Comparison of ENCODE assay signal across 10 cellular contexts in genomic region chr3:43223670-43224364, GRCh38.
A peak's percentile ranks its signal among the peaks of the same experiment; 100 is the strongest.
DNase-seq lines count a peak whose midpoint lies in the region; ATAC-seq and TF ChIP-seq lines count a peak whose summit lies in the region.
"Had no signal": no experiment of that assay in that cellular context is flagged by ENCODE, and none has a peak within 500 bp of the region (broad histone marks: within the 10 kb centered on the region; RNA-seq: fewer than 3 reads in every experiment).

No MANE protein-coding gene starts in this region.

- 36 to 39% methylated on average over 3 of the region's 3 CpGs for WGBS in body of pancreas, 2 donors

- peaks cover 11 to 20% of the 10 kb centered on the region in 2 experiments for H3K9me3 ChIP-seq in CD4-positive, CD25-positive, alpha-beta regulatory T cell (ENCODE audit: control insufficient read depth in 2 of 2, low read length in 2 of 2)
- H3K9me3 ChIP-seq in body of pancreas = peaks cover 0 to 8% (median 0%) of the 10 kb centered on the region in 3 donors
- peaks cover 15% of the 10 kb centered on the region for H3K9me3 ChIP-seq in lower lobe of right lung

- intact Hi-C loops in body of pancreas (cut with DNase I) = no loop called here
- intact Hi-C loops in lower lobe of right lung (cut with DNase I) = no loop called here

- H3K4me1 ChIP-seq in CD4-positive, CD25-positive, alpha-beta regulatory T cell (ENCODE audit: control insufficient read depth, insufficient read depth, low read length, poor library complexity, severe bottlenecking) = peaks cover 7% of the 10 kb centered on the region
- peaks cover 4% of the 10 kb centered on the region for H3K4me1 ChIP-seq in body of pancreas
- H3K4me1 ChIP-seq in lower lobe of right lung = no peaks in the 10 kb centered on the region

- TF ChIP-seq POLR2A in body of pancreas (IDR thresholded peaks at IDR 0.05) = no peak

- no peaks in the 10 kb centered on the region for H3K27me3 ChIP-seq in CD4-positive, CD25-positive, alpha-beta regulatory T cell (ENCODE audit: control insufficient read depth, insufficient read depth, low read length)
- H3K27me3 ChIP-seq in body of pancreas = no peaks in the 10 kb centered on the region
- H3K27me3 ChIP-seq in lower lobe of right lung (ENCODE audit: low read depth) = no peaks in the 10 kb centered on the region

- H3K36me3 ChIP-seq in CD4-positive, CD25-positive, alpha-beta regulatory T cell (ENCODE audit: control insufficient read depth, insufficient read depth, low read length) = no peaks in the 10 kb centered on the region
- H3K36me3 ChIP-seq in body of pancreas (replicated peaks in 1 of 2; ENCODE audit: insufficient read depth in 1 of 2, low read depth in 2 of 2) (no peaks in the 10 kb centered on the region), lower lobe of right lung (no peaks in the 10 kb centered on the region)

- H3K27ac ChIP-seq in CD4-positive, CD25-positive, alpha-beta regulatory T cell (ENCODE audit: insufficient read depth, low read length, poor library complexity, severe bottlenecking) = no peak overlapping the region
- no peak overlapping the region for H3K27ac ChIP-seq in body of pancreas
- no peak overlapping the region for H3K27ac ChIP-seq in lower lobe of right lung

- peaks cover 7% of the 10 kb centered on the region for H3K27me3 Mint-ChIP-seq in CD4-positive, CD25-positive, alpha-beta regulatory T cell

- peaks cover 13% of the 10 kb centered on the region for H3K36me3 Mint-ChIP-seq in CD4-positive, CD25-positive, alpha-beta regulatory T cell

- H3K4me1 Mint-ChIP-seq in CD4-positive, CD25-positive, alpha-beta regulatory T cell = peaks cover 7 to 52% (median 17%) of the 10 kb centered on the region in 4 donors

- no peak overlapping the region for H3K4me3 Mint-ChIP-seq in CD4-positive, CD25-positive, alpha-beta regulatory T cell
- H3K4me3 Mint-ChIP-seq: activated CD4-positive, alpha-beta memory T cell treated with anti-CD3 and anti-CD28 coated beads, Interleukin-2, amount 10 ng/mL, durations not matched to agents 7 days and 5 days had no signal

- H3K9me3 Mint-ChIP-seq in CD4-positive, CD25-positive, alpha-beta regulatory T cell = peaks cover 1 to 17% (median 13%) of the 10 kb centered on the region in 7 donors

- DNase-seq in CD4-positive, CD25-positive, alpha-beta regulatory T cell = peak in 2 of 3 donors; percentile 30
- DNase-seq in KG1 (lab: John Stamatoyannopoulos, UW) (peak; percentile 9), body of pancreas (no peak), lower lobe of right lung (no peak), HPDE6-E6E7 (ENCODE audit: extremely low spot score) (no peak)
- no peak for DNase-seq in activated CD4-positive, alpha-beta T cell treated with anti-CD3 and anti-CD28 coated beads for 1 hour
- DNase-seq: activated CD4-positive, alpha-beta memory T cell treated with anti-CD3 and anti-CD28 coated beads, Interleukin-2, amount 10 ng/mL, durations not matched to agents 7 days and 5 days; NCI-H526 had no signal

- H3K27ac Mint-ChIP-seq in CD4-positive, CD25-positive, alpha-beta regulatory T cell = peak overlapping the region in 1 of 3 donors; percentile 57
- H3K27ac Mint-ChIP-seq: activated CD4-positive, alpha-beta memory T cell treated with anti-CD3 and anti-CD28 coated beads, Interleukin-2, amount 10 ng/mL, durations not matched to agents 7 days and 5 days had no signal

- TF ChIP-seq CTCF in body of pancreas (IDR thresholded peaks at IDR 0.05) = peak in 6 of 7 experiments; percentile 35 to 59 (median 52)
- TF ChIP-seq CTCF in lower lobe of right lung (IDR thresholded peaks at IDR 0.05) = peak; percentile 45

- H3K4me3 ChIP-seq in CD4-positive, CD25-positive, alpha-beta regulatory T cell (ENCODE audit: low read depth, low read length) = no peak overlapping the region
- H3K4me3 ChIP-seq in body of pancreas = no peak overlapping the region
- no peak overlapping the region for H3K4me3 ChIP-seq in lower lobe of right lung

- no peak for ATAC-seq in CD4-positive, CD25-positive, alpha-beta regulatory T cell (ENCODE audit: low read depth in 2 of 2)
- ATAC-seq in body of pancreas (no peak), lower lobe of right lung (no peak), GM19455 (IDR thresholded peaks at IDR 0.05; ENCODE audit: unreplicated experiment) (no peak), GM21619 (IDR thresholded peaks at IDR 0.05; ENCODE audit: unreplicated experiment) (no peak)

Comparison
In these comparisons a context has a peak if more than half of its experiments do, and no peak if none do; other contexts are left out.
1. DNase-seq: peak in CD4-positive, CD25-positive, alpha-beta regulatory T cell (2 of 3) and KG1 (single experiment); none in body of pancreas (0 of 4), lower lobe of right lung (single experiment), HPDE6-E6E7 (single experiment) and activated CD4-positive, alpha-beta T cell treated with anti-CD3 and anti-CD28 coated beads for 1 hour (single experiment).